In the genomic region with DNA sequence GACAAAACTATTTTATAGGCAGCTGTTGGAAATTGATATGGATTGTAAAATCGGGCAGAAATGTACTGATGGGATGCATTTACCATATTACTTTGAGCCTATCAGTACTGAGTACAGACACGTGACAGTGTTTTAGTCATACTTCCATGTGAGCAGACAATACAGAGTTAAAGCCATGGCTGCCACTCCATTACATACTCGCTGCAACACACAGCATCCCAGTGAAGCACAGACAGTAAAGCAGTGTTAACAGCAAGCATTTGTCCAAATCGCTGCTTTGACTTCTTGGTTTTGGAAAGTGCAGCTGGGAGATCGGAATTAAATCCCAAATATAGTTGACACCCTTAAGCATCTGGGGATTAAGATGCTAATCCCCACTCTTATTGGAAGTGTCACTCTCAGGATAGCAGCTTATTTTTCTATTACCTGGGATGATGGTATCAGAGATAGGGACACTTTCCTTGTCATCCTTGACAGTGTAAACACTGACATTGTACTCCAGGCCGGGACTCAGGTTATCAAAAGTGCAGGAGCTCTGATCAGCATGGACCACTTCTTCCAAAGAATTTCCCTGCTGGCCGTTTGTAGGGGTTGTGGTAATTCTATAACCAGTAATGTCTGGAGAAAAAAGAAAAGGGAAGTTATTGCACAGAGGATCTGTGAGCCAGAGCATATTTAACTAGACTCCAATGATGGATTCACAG, we compare ENCODE assay signal across 29 cellular contexts. TPM values are rescaled to one million over a fixed set of nuclear protein-coding genes. Genes with fewer than 3 reads are reported as not detected.
DNase-seq lines count a peak whose midpoint lies in the region; ATAC-seq and TF ChIP-seq lines count a peak whose summit lies in the region.
"Had no signal": no experiment of that assay in that cellular context is flagged by ENCODE, and none has a peak within 500 bp of the region (broad histone marks: within the 10 kb centered on the region; RNA-seq: fewer than 3 reads in every experiment).

No MANE protein-coding gene starts in this region.

- H3K9ac ChIP-seq in GM23248, result peak overlapping the region; percentile 56
- no peak overlapping the region for H3K9ac ChIP-seq in SK-N-SH

- H3K27ac ChIP-seq in GM23248 (peak overlapping the region; percentile 68), esophagus muscularis mucosa (replicated peaks in 1 of 4) (peak overlapping the region; percentile 22 to 81 (median 45)), osteoblast (ENCODE audit: low read depth, low read length) (peak overlapping the region; percentile 51), SK-N-SH (ENCODE audit: low read depth in 2 of 2, low read length in 1 of 2) (peak overlapping the region in 1 of 2 experiments; percentile 23; a peak in 2 of 4 replicates)
- H3K27ac ChIP-seq: breast epithelium, SJCRH30, testis had no signal

- H3K79me2 ChIP-seq in GM23248 (ENCODE audit: insufficient read depth) (peaks cover 10% of the 10 kb centered on the region; the same call in 1 of the 2 replicates), osteoblast (ENCODE audit: insufficient read depth, low read length) (peaks cover 3% of the 10 kb centered on the region), SK-N-SH (ENCODE audit: insufficient read depth) (peaks cover 64% of the 10 kb centered on the region)

- CTCF ChIA-PET in SK-N-SH (lab: Yijun Ruan, JAX), result no interaction called here

- no peaks in the 10 kb centered on the region for H3K27me3 ChIP-seq in GM23248 (replicated peaks; ENCODE audit: insufficient read depth)
- no peaks in the 10 kb centered on the region for H3K27me3 ChIP-seq in esophagus muscularis mucosa
- H3K27me3 ChIP-seq in osteoblast (ENCODE audit: insufficient read depth, low read length), result no peaks in the 10 kb centered on the region
- no peaks in the 10 kb centered on the region for H3K27me3 ChIP-seq in SK-N-SH (ENCODE audit: insufficient read depth)
- H3K27me3 ChIP-seq: breast epithelium, SJCRH30, testis had no signal

- H3K9me2 ChIP-seq in GM23248 (ENCODE audit: insufficient read depth) (no peaks in the 10 kb centered on the region), SK-N-SH (no peaks in the 10 kb centered on the region)

- TF ChIP-seq CTCF in NB4 (IDR thresholded peaks at IDR 0.05; ENCODE audit: low read depth, low read length) (no peak), esophagus muscularis mucosa (IDR thresholded peaks at IDR 0.05) (no peak), osteoblast (IDR thresholded peaks at IDR 0.05; ENCODE audit: extremely low read depth, low read depth, low read length) (no peak), SK-N-SH (IDR thresholded peaks at IDR 0.05) (no peak)

- peaks cover 8% of the 10 kb centered on the region for H3K27me3 Mint-ChIP-seq in activated T-cell treated with anti-CD3 and anti-CD28 coated beads, Interleukin-2, amount 50 U/mL, for 24 hours

- 80% methylated on average over 7 of the region's 7 CpGs for WGBS in GM23248 (ENCODE audit: low coverage in 1 of 2, low lambda C conversion rate in 2 of 2, missing lambda C conversion rate in 2 of 2), 2 experiments
- 64% methylated on average over 7 of the region's 7 CpGs for WGBS in esophagus muscularis mucosa
- 83% methylated on average over 7 of the region's 7 CpGs for WGBS in SK-N-SH (ENCODE audit: low lambda C conversion rate)

- no peak overlapping the region for H3K4me3 Mint-ChIP-seq in activated T-cell treated with anti-CD3 and anti-CD28 coated beads, Interleukin-2, amount 50 U/mL, for 24 hours
- H3K4me3 Mint-ChIP-seq: activated naive CD4-positive, alpha-beta T cell treated with anti-CD3 and anti-CD28 coated beads, Interleukin-2, amount 50 U/mL, for 24 hours; GM23338 had no signal

- TF ChIP-seq RAD21 in SK-N-SH (IDR thresholded peaks at IDR 0.05; ENCODE audit: low read length), result no peak

- intact Hi-C loops in esophagus muscularis mucosa (cut with DNase I), result no loop called here

- H3K4me3 ChIP-seq in GM23248, result no peak overlapping the region
- no peak overlapping the region for H3K4me3 ChIP-seq in NB4 (ENCODE audit: low read depth, low read length)
- H3K4me3 ChIP-seq in esophagus muscularis mucosa, result no peak overlapping the region
- H3K4me3 ChIP-seq in osteoblast (ENCODE audit: insufficient read depth, low read length), result no peak overlapping the region
- H3K4me3 ChIP-seq in SK-N-SH (ENCODE audit: low read depth in 2 of 2, low read length in 1 of 2), result no peak overlapping the region
- H3K4me3 ChIP-seq: breast epithelium, GM23338, SJCRH30, testis had no signal

- ATAC-seq in HG03097 (IDR thresholded peaks at IDR 0.05; ENCODE audit: low FRiP score, unreplicated experiment), result no peak
- ATAC-seq: GM23338; left lobe of liver; stimulated activated naive CD8-positive, alpha-beta T cell treated with anti-CD3 and anti-CD28 coated beads, Interleukin-15, Interleukin-2, amounts not matched to agents 100 U/mL and 50 U/mL, for 24 hours had no signal

- H3K9me3 ChIP-seq in GM23248 (ENCODE audit: low read depth), result no peaks in the 10 kb centered on the region
- no peaks in the 10 kb centered on the region for H3K9me3 ChIP-seq in esophagus muscularis mucosa
- H3K9me3 ChIP-seq in osteoblast (ENCODE audit: low read depth, low read length), result no peaks in the 10 kb centered on the region
- H3K9me3 ChIP-seq in SK-N-SH, result no peaks in the 10 kb centered on the region
- H3K9me3 ChIP-seq: breast epithelium, SJCRH30, testis had no signal

- no peak for TF ChIP-seq EP300 in esophagus muscularis mucosa (IDR thresholded peaks at IDR 0.05)
- TF ChIP-seq EP300 in SK-N-SH (IDR thresholded peaks at IDR 0.05; ENCODE audit: borderline replicate concordance in 1 of 2, low read depth in 1 of 2, low read length in 1 of 2), result no peak

- in situ Hi-C loops in GM23248 (cut with MboI), result no loop called here

- H4K20me1 ChIP-seq in GM23248 (ENCODE audit: insufficient read depth) (peaks cover 36% of the 10 kb centered on the region), osteoblast (ENCODE audit: insufficient read depth, low read length) (peaks cover 61% of the 10 kb centered on the region), SK-N-SH (ENCODE audit: insufficient read depth) (peaks cover 54% of the 10 kb centered on the region)

- H3K36me3 Mint-ChIP-seq in activated T-cell treated with anti-CD3 and anti-CD28 coated beads, Interleukin-2, amount 50 U/mL, for 24 hours (ENCODE audit: low read depth), result no peaks in the 10 kb centered on the region
- H3K36me3 Mint-ChIP-seq: activated naive CD4-positive, alpha-beta T cell treated with anti-CD3 and anti-CD28 coated beads, Interleukin-2, amount 50 U/mL, for 24 hours had no signal

- H3K4me1 Mint-ChIP-seq in activated T-cell treated with anti-CD3 and anti-CD28 coated beads, Interleukin-2, amount 50 U/mL, for 24 hours (ENCODE audit: low read depth), result no peaks in the 10 kb centered on the region
- H3K4me1 Mint-ChIP-seq: activated naive CD4-positive, alpha-beta T cell treated with anti-CD3 and anti-CD28 coated beads, Interleukin-2, amount 50 U/mL, for 24 hours had no signal

- POLR2A ChIA-PET in SK-N-SH (lab: Yijun Ruan, JAX), result no interaction called here

- H3K9me3 Mint-ChIP-seq in activated T-cell treated with anti-CD3 and anti-CD28 coated beads, Interleukin-2, amount 50 U/mL, for 24 hours, result no peaks in the 10 kb centered on the region
- H3K9me3 Mint-ChIP-seq: activated naive CD4-positive, alpha-beta T cell treated with anti-CD3 and anti-CD28 coated beads, Interleukin-2, amount 50 U/mL, for 24 hours; activated T-helper 2 cell treated with anti-CD3 and anti-CD28 coated beads, Interferon-gamma antibody, Interleukin-2, Interleukin-4, amounts not matched to agents 10 μg/mL and 5 μg/mL and 100 μg/mL, durations not matched to agents 14 hours and 24 hours and 36 hours had no signal

- H3K4me1 ChIP-seq in GM23248 (ENCODE audit: insufficient read depth) (peaks cover 30% of the 10 kb centered on the region), esophagus muscularis mucosa (peaks cover 3 to 41% (median 39%) of the 10 kb centered on the region in 4 donors), osteoblast (ENCODE audit: insufficient read depth, low read length) (peaks cover 32% of the 10 kb centered on the region), SK-N-SH (ENCODE audit: control insufficient read depth in 1 of 2, insufficient read depth in 2 of 2, low read depth in 1 of 2, low read length in 1 of 2) (peaks cover 0 to 7% of the 10 kb centered on the region in 2 experiments; a peak in 1 of 4 replicates)
- H3K4me1 ChIP-seq: breast epithelium, SJCRH30, testis had no signal

- H3K4me2 ChIP-seq in GM23248 (ENCODE audit: unreplicated experiment) (peak overlapping the region; percentile 9), osteoblast (ENCODE audit: insufficient read depth, low read length) (no peak overlapping the region), SK-N-SH (no peak overlapping the region)
- H3K4me2 ChIP-seq: GM23338 had no signal

- no peak overlapping the region for H2AFZ ChIP-seq in GM23248
- H2AFZ ChIP-seq in osteoblast (ENCODE audit: low read length), result no peak overlapping the region
- no peak overlapping the region for H2AFZ ChIP-seq in SK-N-SH (ENCODE audit: low read depth)
- H2AFZ ChIP-seq: GM23338 had no signal

- H3F3A ChIP-seq in GM23248 (ENCODE audit: insufficient read depth), result peaks cover 99% of the 10 kb centered on the region
- peaks cover 92% of the 10 kb centered on the region for H3F3A ChIP-seq in SK-N-SH (replicated peaks; ENCODE audit: insufficient read depth)

- H3K36me3 ChIP-seq in GM23248 (ENCODE audit: low read depth), result peaks cover 100% of the 10 kb centered on the region
- H3K36me3 ChIP-seq in esophagus muscularis mucosa, result peaks cover 44 to 100% (median 81%) of the 10 kb centered on the region in 4 donors
- H3K36me3 ChIP-seq in osteoblast (ENCODE audit: insufficient read depth, low read length), result peaks cover 99% of the 10 kb centered on the region
- H3K36me3 ChIP-seq in SK-N-SH (replicated peaks in 1 of 2; ENCODE audit: control insufficient read depth in 1 of 2, insufficient read depth in 2 of 2, low read length in 1 of 2), result peaks cover 73 to 99% of the 10 kb centered on the region in 2 experiments
- H3K36me3 ChIP-seq: breast epithelium had no signal

- H3K27ac Mint-ChIP-seq in activated T-cell treated with anti-CD3 and anti-CD28 coated beads, Interleukin-2, amount 50 U/mL, for 24 hours, result no peak overlapping the region
- H3K27ac Mint-ChIP-seq: activated naive CD4-positive, alpha-beta T cell treated with anti-CD3 and anti-CD28 coated beads, Interleukin-2, amount 50 U/mL, for 24 hours; activated T-helper 2 cell treated with anti-CD3 and anti-CD28 coated beads, Interferon-gamma antibody, Interleukin-2, Interleukin-4, amounts not matched to agents 10 μg/mL and 5 μg/mL and 100 μg/mL, durations not matched to agents 14 hours and 24 hours and 36 hours; GM23338 had no signal

- DNase-seq in GM23248 (no peak), NB4 (ENCODE audit: low read depth) (peak; percentile 16), esophagus muscularis mucosa (ENCODE audit: extremely low spot score) (no peak), osteoblast (ENCODE audit: insufficient read length, low spot score, missing footprints) (no peak), SK-N-SH (no peak)
- no peak for DNase-seq in activated T-cell treated with anti-CD3 and anti-CD28 coated beads, Interleukin-2, amount 50 U/mL, for 24 hours
- no peak for DNase-seq in stimulated activated CD4-positive, alpha-beta T cell treated with anti-CD3 and anti-CD28 coated beads, Interleukin-15, amount 100 ng/mL, for 24 hours
- DNase-seq: activated CD4-positive, alpha-beta T cell treated with anti-CD3 and anti-CD28 coated beads for 48 hours; amygdala; C1 segment of cervical spinal cord; COR-L47; glutamatergic neuron; NCI-H2029; NCI-H526; occipital lobe; retina; RPMI8226; SJCRH30; small intestine; stimulated activated CD4-positive, alpha-beta T cell treated with anti-CD3 and anti-CD28 coated beads, Interleukin-1b, Interleukin-23, amount 100 ng/mL, for 48 hours; stimulated activated naive CD8-positive, alpha-beta T cell treated with anti-CD3 and anti-CD28 coated beads, Interleukin-15, Interleukin-2, amounts not matched to agents 100 U/mL and 50 U/mL, for 24 hours; T1000; testis had no signal

- no peak for TF ChIP-seq POLR2A in NB4 (IDR thresholded peaks at IDR 0.05; ENCODE audit: extremely low read depth, insufficient read length)
- TF ChIP-seq POLR2A in esophagus muscularis mucosa (IDR thresholded peaks at IDR 0.05; ENCODE audit: low read depth), result no peak

RNA-seq across cellular contexts. Expression of gene FN1, which starts 41.6 kb away (rescaled TPM):
- total RNA-seq in GM23248 (2014; rRNA removed; shearing (Covaris generic)), result 33,406 and 36,331 TPM in 2 replicates
- polyA plus RNA-seq in GM23248 (2016; fragmentation: Nextera tagmentation; extraction: Ambion mirVana), result 19,771 and 20,647 TPM in 2 replicates
- 1,000 to 10,000 TPM; 2,256 to 4,873 (median 2,950) TPM for total RNA-seq in esophagus muscularis mucosa
- 18,025 and 18,800 TPM in 2 replicates for total RNA-seq in osteoblast
- polyA plus RNA-seq in SK-N-SH (2012; rRNA removed), result 1,637 and 1,671 TPM in 2 replicates
- 978 and 1,254 TPM in 2 replicates for polyA plus RNA-seq in SK-N-SH (2012; cell fraction: cytosol; rRNA removed)
- polyA plus RNA-seq in SK-N-SH (2012; cell fraction: nucleus; rRNA removed), result 2,323 and 4,066 TPM in 2 replicates
